27 cellular contexts compared by ENCODE assay signal in genomic region chr21:38097789-38098188, GRCh38.
"Had no signal": no experiment of that assay in that cellular context is flagged by ENCODE, and none has a peak within 500 bp of the region (broad histone marks: within the 10 kb centered on the region; RNA-seq: fewer than 3 reads in every experiment).

No MANE protein-coding gene starts in this region.

- DNase-seq: stimulated activated CD4-positive, alpha-beta T cell treated with anti-CD3 and anti-CD28 coated beads, Interleukin-2, amount 100 ng/mL, for 48 hours; stimulated activated CD4-positive, alpha-beta T cell treated with anti-CD3 and anti-CD28 coated beads, Interleukin-4, amount 100 ng/mL, for 1 hour; stimulated activated CD4-positive, alpha-beta T cell treated with anti-CD3 and anti-CD28 coated beads, Interleukin-4, amount 100 ng/mL, for 24 hours; stimulated activated CD4-positive, alpha-beta T cell treated with anti-CD3 and anti-CD28 coated beads, Interleukin-4, amount 100 ng/mL, for 4 hours; stimulated activated CD8-positive, alpha-beta memory T cell treated with anti-CD3 and anti-CD28 coated beads, Interleukin-4, amount 100 ng/mL, for 48 hours; stimulated activated naive B cell treated with anti-CD40 and anti-IgM and Interleukin-4, amounts not matched to agents 10 μg/mL and 1 μg/mL and 100 μg/mL, for 72 hours; stimulated activated naive CD4-positive, alpha-beta T cell; stimulated activated naive CD4-positive, alpha-beta T cell treated with Interleukin-2 at 50 U/mL for 16 hours; stimulated activated naive CD8-positive, alpha-beta T cell treated with anti-CD3 and anti-CD28 coated beads, Interleukin-15, amount 100 ng/mL, for 72 hours; stimulated activated naive CD8-positive, alpha-beta T cell treated with anti-CD3 and anti-CD28 coated beads, Interleukin-15, Interleukin-2, amounts not matched to agents 100 U/mL and 50 U/mL, for 24 hours; stomach; substantia nigra; testis; thyroid gland; tibial artery; transverse colon; trophoblast cell; upper lobe of left lung; upper lobe of right lung; uterus had no signal

- H3K9me3 ChIP-seq: suprapubic skin, testis, thyroid gland, transverse colon, upper lobe of left lung, upper lobe of right lung, uterus, vagina had no signal

- H3K27ac ChIP-seq: stomach, suprapubic skin, testis, thoracic aorta, thyroid gland, tibial artery, tibial nerve, transverse colon, upper lobe of left lung, upper lobe of right lung, uterus, vagina had no signal

- H3K4me3 ChIP-seq: stomach, suprapubic skin, testis, thoracic aorta, thyroid gland, tibial artery, tibial nerve, transverse colon, upper lobe of left lung, upper lobe of right lung, uterus, vagina had no signal

- ATAC-seq: stimulated activated effector memory CD8-positive, alpha-beta T cell treated with anti-CD3 and anti-CD28 coated beads, Interleukin-12 subunit alpha, Interleukin-12 subunit beta, amount 100 ng/mL, for 72 hours; stimulated activated memory B cell treated with anti-CD40 and anti-IgM and Interleukin-4, amounts not matched to agents 10 μg/mL and 1 μg/mL and 100 μg/mL, for 72 hours; stimulated activated naive B cell treated with anti-CD40 and anti-IgM and Interleukin-4, amounts not matched to agents 10 μg/mL and 1 μg/mL and 100 μg/mL, for 72 hours; stimulated activated naive CD8-positive, alpha-beta T cell treated with anti-CD3 and anti-CD28 coated beads, Interleukin-15, amount 100 ng/mL, for 72 hours; stimulated activated naive CD8-positive, alpha-beta T cell treated with anti-CD3 and anti-CD28 coated beads, Interleukin-15, Interleukin-2, amounts not matched to agents 100 U/mL and 50 U/mL, for 24 hours; upper lobe of right lung had no signal

- H3K4me1 ChIP-seq: stomach, suprapubic skin, testis, thyroid gland, tibial artery, tibial nerve, transverse colon, upper lobe of left lung, upper lobe of right lung, uterus, vagina had no signal

- H3K27me3 ChIP-seq: testis, thyroid gland, tibial nerve, upper lobe of left lung, uterus, vagina had no signal

- H3K36me3 ChIP-seq: stomach, suprapubic skin, thoracic aorta, thyroid gland, tibial artery, tibial nerve, transverse colon, upper lobe of left lung, upper lobe of right lung, uterus, vagina had no signal

- FAIRE-seq: urothelium cell line had no signal
